Comparison of ENCODE assay signal across 8 cellular contexts in genomic region chr1:36342426-36343185, GRCh38. TPM values are rescaled to one million over a fixed set of nuclear protein-coding genes. Genes with fewer than 3 reads are reported as not detected.
A peak's percentile ranks its signal among the peaks of the same experiment; 100 is the strongest.
DNase-seq lines count a peak whose midpoint lies in the region; ATAC-seq and TF ChIP-seq lines count a peak whose summit lies in the region.
"Had no signal": no experiment of that assay in that cellular context is flagged by ENCODE, and none has a peak within 500 bp of the region (broad histone marks: within the 10 kb centered on the region; RNA-seq: fewer than 3 reads in every experiment).

No MANE protein-coding gene starts in this region.

- peaks cover 67 to 79% of the 10 kb centered on the region in 2 experiments for H3K36me3 ChIP-seq in trophoblast cell (ENCODE audit: control insufficient read depth in 1 of 2, insufficient read depth in 2 of 2, low read length in 2 of 2)

- ATAC-seq in GM21723 (IDR thresholded peaks at IDR 0.05; ENCODE audit: unreplicated experiment): no peak

- intact Hi-C loops in activated T-helper 2 cell treated with anti-CD3 and anti-CD28 coated beads, Interferon-gamma antibody, Interleukin-2, Interleukin-4, amounts not matched to agents 10 μg/mL and 5 μg/mL and 100 μg/mL, durations not matched to agents 14 hours and 24 hours and 36 hours (cut with micrococcal nuclease): loop anchor here (1.0 kb wide), 2 partner anchors 26 to 78 kb away; no protein-coding TSS in a partner anchor

- no peak overlapping the region for H3K4me2 ChIP-seq in trophoblast cell (ENCODE audit: low read length)

- no peak overlapping the region for H3K27ac ChIP-seq in trophoblast cell (ENCODE audit: low read depth, low read length)

- WGBS in trophoblast cell (ENCODE audit: extremely low coverage, insufficient coverage, insufficient read length): no CpG with 5 or more reads among the region's 10 CpGs

- H3K79me1 ChIP-seq in trophoblast cell (ENCODE audit: low read length): no peaks in the 10 kb centered on the region

- no peaks in the 10 kb centered on the region for H3K79me2 ChIP-seq in trophoblast cell (ENCODE audit: control insufficient read depth, insufficient read depth, low read length, poor library complexity)

- no peaks in the 10 kb centered on the region for H3K27me3 Mint-ChIP-seq in activated T-helper 2 cell treated with anti-CD3 and anti-CD28 coated beads, Interferon-gamma antibody, Interleukin-2, Interleukin-4, amounts not matched to agents 10 μg/mL and 5 μg/mL and 100 μg/mL, durations not matched to agents 14 hours and 24 hours and 36 hours (ENCODE audit: low read depth)
- H3K27me3 Mint-ChIP-seq: activated naive CD8-positive, alpha-beta T cell had no signal

- no peak overlapping the region for H3K18ac ChIP-seq in trophoblast cell (ENCODE audit: low read length)

- H3K14ac ChIP-seq in trophoblast cell (ENCODE audit: low read length): no peak overlapping the region

- H3K4me3 ChIP-seq in trophoblast cell (ENCODE audit: low read depth, low read length): no peak overlapping the region

- DNase-seq in NCI-H2171 treated with DMSO at 0.1 percent for 48 hours (lab: John Stamatoyannopoulos, UW) (peak; percentile 19), fibroblast of peridontal ligament (ENCODE audit: extremely low read depth) (peak; percentile 67), trophoblast cell (peak; percentile 95 to 96)
- peak; percentile 72 for DNase-seq in activated T-cell treated with anti-CD3 and anti-CD28 coated beads, Interleukin-2, amount 50 U/mL, for 1 hour
- DNase-seq in activated T-helper 2 cell treated with anti-CD3 and anti-CD28 coated beads, Interferon-gamma antibody, Interleukin-2, Interleukin-4, amounts not matched to agents 10 μg/mL and 5 μg/mL and 100 μg/mL, durations not matched to agents 14 hours and 24 hours and 36 hours (ENCODE audit: low spot score): no peak

- H3K4me1 ChIP-seq in trophoblast cell (ENCODE audit: control insufficient read depth in 1 of 2, insufficient read depth in 2 of 2, low read length in 2 of 2): no peaks in the 10 kb centered on the region

- peak; percentile 81 for TF ChIP-seq CTCF in GM12873 (IDR thresholded peaks at IDR 0.05; ENCODE audit: insufficient read depth, low read depth, low read length, missing control alignments)

- H3K9ac ChIP-seq in trophoblast cell (ENCODE audit: low read length): no peak overlapping the region

- H4K91ac ChIP-seq in trophoblast cell (ENCODE audit: low read depth, low read length): no peak overlapping the region

- no peak overlapping the region for H2AK5ac ChIP-seq in trophoblast cell (ENCODE audit: low read length)

- H3K23ac ChIP-seq in trophoblast cell (ENCODE audit: low read length): no peak overlapping the region

- H2AFZ ChIP-seq in trophoblast cell (ENCODE audit: insufficient read depth, low read length, poor library complexity): no peak overlapping the region

- H3K9me3 ChIP-seq in trophoblast cell (ENCODE audit: insufficient read depth, low read depth, low read length): no peaks in the 10 kb centered on the region

- H3K36me3 Mint-ChIP-seq in activated T-helper 2 cell treated with anti-CD3 and anti-CD28 coated beads, Interferon-gamma antibody, Interleukin-2, Interleukin-4, amounts not matched to agents 10 μg/mL and 5 μg/mL and 100 μg/mL, durations not matched to agents 14 hours and 24 hours and 36 hours (ENCODE audit: low read depth): peaks cover 30% of the 10 kb centered on the region
- H3K36me3 Mint-ChIP-seq: activated naive CD8-positive, alpha-beta T cell had no signal

- no peak overlapping the region for H3K4me3 Mint-ChIP-seq in activated T-helper 2 cell treated with anti-CD3 and anti-CD28 coated beads, Interferon-gamma antibody, Interleukin-2, Interleukin-4, amounts not matched to agents 10 μg/mL and 5 μg/mL and 100 μg/mL, durations not matched to agents 14 hours and 24 hours and 36 hours (ENCODE audit: low read depth)
- H3K4me3 Mint-ChIP-seq: activated naive CD8-positive, alpha-beta T cell had no signal

- H4K12ac ChIP-seq in trophoblast cell (ENCODE audit: low read depth, low read length): no peak overlapping the region

- H2BK5ac ChIP-seq in trophoblast cell (ENCODE audit: low read depth, low read length, poor library complexity): no peak overlapping the region

- no peak overlapping the region for H2BK12ac ChIP-seq in trophoblast cell (ENCODE audit: low read length)

- H4K8ac ChIP-seq in trophoblast cell (ENCODE audit: low read depth, low read length): no peak overlapping the region

- no peak overlapping the region for H2BK120ac ChIP-seq in trophoblast cell (ENCODE audit: insufficient read depth, low read length, poor library complexity)

- peaks cover 5% of the 10 kb centered on the region for H3K4me1 Mint-ChIP-seq in activated T-helper 2 cell treated with anti-CD3 and anti-CD28 coated beads, Interferon-gamma antibody, Interleukin-2, Interleukin-4, amounts not matched to agents 10 μg/mL and 5 μg/mL and 100 μg/mL, durations not matched to agents 14 hours and 24 hours and 36 hours (ENCODE audit: low read depth)

- no peaks in the 10 kb centered on the region for H3K9me3 Mint-ChIP-seq in activated T-helper 2 cell treated with anti-CD3 and anti-CD28 coated beads, Interferon-gamma antibody, Interleukin-2, Interleukin-4, amounts not matched to agents 10 μg/mL and 5 μg/mL and 100 μg/mL, durations not matched to agents 14 hours and 24 hours and 36 hours

- H3K27me3 ChIP-seq in trophoblast cell (ENCODE audit: insufficient read depth, low read length): no peaks in the 10 kb centered on the region

- no peak overlapping the region for H3K4ac ChIP-seq in trophoblast cell (ENCODE audit: low read depth, low read length)

- no peak overlapping the region for H3K27ac Mint-ChIP-seq in activated T-helper 2 cell treated with anti-CD3 and anti-CD28 coated beads, Interferon-gamma antibody, Interleukin-2, Interleukin-4, amounts not matched to agents 10 μg/mL and 5 μg/mL and 100 μg/mL, durations not matched to agents 14 hours and 24 hours and 36 hours
- H3K27ac Mint-ChIP-seq: activated naive CD8-positive, alpha-beta T cell had no signal

RNA-seq across cellular contexts. Expression of gene EVA1B, which starts 19.2 kb away (rescaled TPM):
- polyA plus RNA-seq in trophoblast cell (2013): 35.3 and 37.7 TPM in 2 replicates
- total RNA-seq in activated T-helper 2 cell treated with anti-CD3 and anti-CD28 coated beads, Interferon-gamma antibody, Interleukin-2, Interleukin-4, amounts not matched to agents 10 μg/mL and 5 μg/mL and 100 μg/mL, durations not matched to agents 14 hours and 24 hours and 36 hours: 10.7 and 11.0 TPM in 2 replicates

RNA-seq across cellular contexts. Expression of gene SH3D21, which starts 36.4 kb away (rescaled TPM):
- polyA plus RNA-seq in trophoblast cell (2013): 14.7 and 15.0 TPM in 2 replicates
- total RNA-seq in activated T-helper 2 cell treated with anti-CD3 and anti-CD28 coated beads, Interferon-gamma antibody, Interleukin-2, Interleukin-4, amounts not matched to agents 10 μg/mL and 5 μg/mL and 100 μg/mL, durations not matched to agents 14 hours and 24 hours and 36 hours: 19.0 and 20.4 TPM in 2 replicates

RNA-seq across cellular contexts. Expression of gene STK40, which starts 43.1 kb away (rescaled TPM):
- 88.4 and 90.2 TPM in 2 replicates for polyA plus RNA-seq in trophoblast cell (2013)
- total RNA-seq in activated T-helper 2 cell treated with anti-CD3 and anti-CD28 coated beads, Interferon-gamma antibody, Interleukin-2, Interleukin-4, amounts not matched to agents 10 μg/mL and 5 μg/mL and 100 μg/mL, durations not matched to agents 14 hours and 24 hours and 36 hours: 41.3 and 42.4 TPM in 2 replicates

RNA-seq across cellular contexts. Expression of gene LSM10, which starts 55.1 kb away (rescaled TPM):
- 27.8 and 28.2 TPM in 2 replicates for polyA plus RNA-seq in trophoblast cell (2013)
- 48.4 and 55.3 TPM in 2 replicates for total RNA-seq in activated T-helper 2 cell treated with anti-CD3 and anti-CD28 coated beads, Interferon-gamma antibody, Interleukin-2, Interleukin-4, amounts not matched to agents 10 μg/mL and 5 μg/mL and 100 μg/mL, durations not matched to agents 14 hours and 24 hours and 36 hours
